11 cellular contexts compared by ENCODE assay signal in genomic region chr12:116244001-116244400, GRCh38. TPM values are rescaled to one million over a fixed set of nuclear protein-coding genes. Genes with fewer than 3 reads are reported as not detected.
DNase-seq lines count a peak whose midpoint lies in the region; ATAC-seq and TF ChIP-seq lines count a peak whose summit lies in the region.
"Had no signal": no experiment of that assay in that cellular context is flagged by ENCODE, and none has a peak within 500 bp of the region (broad histone marks: within the 10 kb centered on the region; RNA-seq: fewer than 3 reads in every experiment).

No MANE protein-coding gene starts in this region.

- H3K4me3 Mint-ChIP-seq in activated T-helper 17 cell treated with anti-CD3 and anti-CD28 coated beads, Interleukin-2, amount 50 U/mL, for 72 hours = peak overlapping the region; percentile 29

- no peaks in the 10 kb centered on the region for H3K36me3 Mint-ChIP-seq in activated T-helper 17 cell treated with anti-CD3 and anti-CD28 coated beads, Interleukin-2, amount 50 U/mL, for 72 hours (ENCODE audit: low read depth)

- intact Hi-C loops in left ventricle myocardium superior (cut with micrococcal nuclease) = no loop called here
- intact Hi-C loops in Right ventricle myocardium superior (cut with DNase I) = no loop called here
- intact Hi-C loops in lower lobe of right lung (cut with DNase I) = no loop called here
- intact Hi-C loops in upper lobe of right lung (cut with DNase I) = no loop called here

- TF ChIP-seq POLR2A in GM18505 (IDR thresholded peaks at IDR 0.05; ENCODE audit: borderline replicate concordance, extremely low read depth, insufficient read depth, insufficient read length) = no peak

- no peaks in the 10 kb centered on the region for H3K27me3 ChIP-seq in lower lobe of right lung (ENCODE audit: low read depth)
- H3K27me3 ChIP-seq in upper lobe of right lung = no peaks in the 10 kb centered on the region

- no peak overlapping the region for H3K27ac ChIP-seq in lower lobe of right lung
- no peak overlapping the region for H3K27ac ChIP-seq in upper lobe of right lung

- peak overlapping the region; percentile 37 for H3K27ac Mint-ChIP-seq in activated T-helper 17 cell treated with anti-CD3 and anti-CD28 coated beads, Interleukin-2, amount 50 U/mL, for 72 hours

- TF ChIP-seq CTCF in lower lobe of right lung (IDR thresholded peaks at IDR 0.05) = no peak
- TF ChIP-seq CTCF in upper lobe of right lung (IDR thresholded peaks at IDR 0.05) = no peak

- H3K4me1 ChIP-seq in lower lobe of right lung (peaks cover 59% of the 10 kb centered on the region), upper lobe of right lung (peaks cover 63% of the 10 kb centered on the region)

- H3K36me3 ChIP-seq in lower lobe of right lung = no peaks in the 10 kb centered on the region
- H3K36me3 ChIP-seq in upper lobe of right lung = no peaks in the 10 kb centered on the region

- H3K4me3 ChIP-seq in lower lobe of right lung (no peak overlapping the region), upper lobe of right lung (no peak overlapping the region)

- peak; percentile 39 for ATAC-seq in left ventricle myocardium superior
- no peak for ATAC-seq in Right ventricle myocardium superior (ENCODE audit: poor library complexity)
- ATAC-seq in activated T-helper 17 cell treated with anti-CD3 and anti-CD28 coated beads, Interleukin-2, amount 50 U/mL, for 72 hours (replicated peaks) = peak; percentile 42
- ATAC-seq in lower lobe of right lung = peak; percentile 69 to 87
- ATAC-seq in upper lobe of right lung = peak; percentile 82
- no peak for ATAC-seq in GM19324 (IDR thresholded peaks at IDR 0.05; ENCODE audit: low FRiP score, unreplicated experiment)
- no peak for ATAC-seq in GM18505 (IDR thresholded peaks at IDR 0.05; ENCODE audit: unreplicated experiment)

- H3K4me1 Mint-ChIP-seq in activated T-helper 17 cell treated with anti-CD3 and anti-CD28 coated beads, Interleukin-2, amount 50 U/mL, for 72 hours = peaks cover 54% of the 10 kb centered on the region

- DNase-seq in left ventricle myocardium superior = no peak
- DNase-seq in Right ventricle myocardium superior = no peak
- no peak for DNase-seq in lower lobe of right lung
- DNase-seq in upper lobe of right lung = no peak
- DNase-seq in activated effector memory CD4-positive, alpha-beta T cell treated with anti-CD3 and anti-CD28 coated beads, Interleukin-2, amount 50 U/mL, for 16 hours = no peak
- DNase-seq: GF-D8, NCI-H1436 treated with DMSO at 0.1 percent for 48 hours, right cardiac atrium had no signal

- H3K9me3 ChIP-seq in lower lobe of right lung (no peaks in the 10 kb centered on the region), upper lobe of right lung (no peaks in the 10 kb centered on the region)

- H3K27me3 Mint-ChIP-seq in activated T-helper 17 cell treated with anti-CD3 and anti-CD28 coated beads, Interleukin-2, amount 50 U/mL, for 72 hours = no peaks in the 10 kb centered on the region

- H3K9me3 Mint-ChIP-seq in activated T-helper 17 cell treated with anti-CD3 and anti-CD28 coated beads, Interleukin-2, amount 50 U/mL, for 72 hours = no peaks in the 10 kb centered on the region

RNA-seq across cellular contexts. Expression of gene MED13L, which starts 33.5 kb away (rescaled TPM):
- total RNA-seq in left ventricle myocardium superior = 64.0 TPM
- total RNA-seq in Right ventricle myocardium superior = 57.7 TPM
- total RNA-seq in activated T-helper 17 cell treated with anti-CD3 and anti-CD28 coated beads, Interleukin-2, amount 50 U/mL, for 72 hours = 10 to 100 TPM; 49.9 to 56.2 TPM
- total RNA-seq in lower lobe of right lung = 148 TPM
- 147 TPM for total RNA-seq in upper lobe of right lung

Comparison
In these comparisons a context has a peak if more than half of its experiments do, and no peak if none do; other contexts are left out.
1. ATAC-seq: peak in left ventricle myocardium superior (single experiment), activated T-helper 17 cell treated with anti-CD3 and anti-CD28 coated beads, Interleukin-2, amount 50 U/mL, for 72 hours (single experiment), lower lobe of right lung (2 of 2) and upper lobe of right lung (single experiment); none in Right ventricle myocardium superior (single experiment), GM19324 (single experiment) and GM18505 (single experiment).